Comparison of ENCODE assay signal across 8 cellular contexts in the genomic region with DNA sequence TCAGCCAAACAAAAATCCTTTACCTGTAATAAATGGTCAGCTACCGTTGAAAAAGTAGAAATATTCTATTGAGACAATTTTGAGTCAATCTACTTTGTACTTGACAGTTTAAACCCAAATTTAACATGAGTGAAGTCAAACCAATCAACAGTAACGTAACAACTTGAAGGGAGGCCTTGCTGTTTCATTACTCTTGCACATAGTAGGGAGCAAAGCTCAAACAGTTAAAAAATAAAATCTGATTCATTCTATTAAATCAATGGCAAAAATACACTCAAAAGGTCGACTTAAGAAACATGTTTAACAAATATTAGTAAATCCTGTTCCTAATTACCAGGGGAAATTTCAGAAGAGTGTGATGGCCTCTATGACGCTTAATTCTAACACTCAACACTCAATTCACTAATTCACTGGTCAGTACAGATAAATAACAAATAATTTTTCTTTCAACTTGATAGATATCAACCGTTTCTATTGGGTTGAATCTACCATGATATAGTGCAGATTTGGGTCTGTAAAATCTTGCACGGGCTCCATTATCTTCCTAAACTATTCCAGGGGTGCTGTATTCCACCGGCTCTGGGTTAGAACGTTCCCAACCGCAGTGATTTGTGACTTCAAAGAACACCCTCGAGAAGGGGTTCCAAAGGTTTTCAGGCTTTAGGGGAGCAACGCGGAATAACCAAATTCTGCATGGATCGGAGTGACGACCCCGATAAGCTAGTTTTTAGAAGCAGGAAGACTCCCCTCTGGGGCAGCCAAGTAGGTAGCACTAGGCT. TPM values are rescaled to one million over a fixed set of nuclear protein-coding genes. Genes with fewer than 3 reads are reported as not detected.
DNase-seq lines count a peak whose midpoint lies in the region; ATAC-seq and TF ChIP-seq lines count a peak whose summit lies in the region.

No MANE protein-coding gene starts in this region.

- H3F3A ChIP-seq in GM23338 (replicated peaks; ENCODE audit: low read depth) = peaks cover 10% of the 10 kb centered on the region; the same call in 1 of the 2 replicates

- 0 out of 2 replicates have a peak, but pooled peaks cover 3% of the 10 kb centered on the region for H4K20me1 ChIP-seq in GM23338 (replicated peaks; ENCODE audit: insufficient read depth)

- peak overlapping the region; percentile 86 for H3K9ac ChIP-seq in skeletal muscle satellite cell (ENCODE audit: low read depth, low read length)

- no peaks in the 10 kb centered on the region for H3K9me2 ChIP-seq in GM23338 (ENCODE audit: insufficient read depth)

- no peaks in the 10 kb centered on the region for H3K9me3 ChIP-seq in T-helper 17 cell (ENCODE audit: control insufficient read depth, low read length, poor library complexity, severe bottlenecking)
- no peaks in the 10 kb centered on the region for H3K9me3 ChIP-seq in skeletal muscle satellite cell (replicated peaks; ENCODE audit: low read length)

- no peak overlapping the region for H3K27ac Mint-ChIP-seq in GM23338
- peak overlapping the region; percentile 89 for H3K27ac Mint-ChIP-seq in T-helper 17 cell
- peak overlapping the region; percentile 86 for H3K27ac Mint-ChIP-seq in glutamatergic neuron (ENCODE audit: unreplicated experiment)

- ATAC-seq in GM23338 = no peak
- no peak for ATAC-seq in T-helper 17 cell
- ATAC-seq in GM21723 (IDR thresholded peaks at IDR 0.05; ENCODE audit: unreplicated experiment) = no peak
- no peak for ATAC-seq in GM21528 (IDR thresholded peaks at IDR 0.05; ENCODE audit: low FRiP score, unreplicated experiment)

- peaks cover 51% of the 10 kb centered on the region for H3K79me2 ChIP-seq in GM23338 (replicated peaks; ENCODE audit: insufficient read depth)

- TF ChIP-seq CTCF in GM23338 (conservative IDR thresholded peaks at IDR 0.05; ENCODE audit: low read depth in 2 of 2) = no peak
- TF ChIP-seq CTCF in glutamatergic neuron (IDR thresholded peaks at IDR 0.05; ENCODE audit: partially characterized antibody, unreplicated experiment) = no peak

- H3K36me3 ChIP-seq in GM23338 (ENCODE audit: insufficient read depth) (no peaks in the 10 kb centered on the region), skeletal muscle satellite cell (ENCODE audit: insufficient read depth, low read length) (no peaks in the 10 kb centered on the region)

- DNase-seq in GM23338 (ENCODE audit: low spot score) (no peak), T-helper 17 cell (no peak), glutamatergic neuron (no peak), NCI-H2081 (lab: John Stamatoyannopoulos, UW) (no peak)
- DNase-seq in effector CD8-positive, alpha-beta T cell (lab: John Stamatoyannopoulos, UW) = no peak

- H3K4me1 ChIP-seq in GM23338 (ENCODE audit: insufficient read depth) (peaks cover 34% of the 10 kb centered on the region), skeletal muscle satellite cell (ENCODE audit: control insufficient read depth, insufficient read depth, low read length) (peaks cover 13% of the 10 kb centered on the region)

- no peak overlapping the region for H3K27ac ChIP-seq in GM23338 (ENCODE audit: low read depth)

- no peaks in the 10 kb centered on the region for H3K36me3 Mint-ChIP-seq in GM23338 (ENCODE audit: low read depth)
- H3K36me3 Mint-ChIP-seq in T-helper 17 cell (ENCODE audit: low read depth) = peaks cover 6% of the 10 kb centered on the region
- H3K36me3 Mint-ChIP-seq in glutamatergic neuron (ENCODE audit: unreplicated experiment) = no peaks in the 10 kb centered on the region

- H3K4me3 Mint-ChIP-seq in GM23338 (peak overlapping the region; percentile 86), T-helper 17 cell (peak overlapping the region; percentile 86), glutamatergic neuron (ENCODE audit: unreplicated experiment) (peak overlapping the region; percentile 95)

- H3K27me3 ChIP-seq in GM23338 (ENCODE audit: insufficient read depth) (peaks cover 41% of the 10 kb centered on the region), skeletal muscle satellite cell (ENCODE audit: control insufficient read depth, insufficient read depth, low read length) (peaks cover 19% of the 10 kb centered on the region)

- H3K4me3 ChIP-seq in GM23338 (peak overlapping the region; percentile 79), skeletal muscle satellite cell (ENCODE audit: low read length) (peak overlapping the region; percentile 100)

- H3K27me3 Mint-ChIP-seq in GM23338 (ENCODE audit: insufficient read depth, low read depth, poor library complexity) = peaks cover 11% of the 10 kb centered on the region
- H3K27me3 Mint-ChIP-seq in T-helper 17 cell = peaks cover 9% of the 10 kb centered on the region
- H3K27me3 Mint-ChIP-seq in glutamatergic neuron (ENCODE audit: unreplicated experiment) = peaks cover 6% of the 10 kb centered on the region

- H3K4me2 ChIP-seq in GM23338 (peak overlapping the region; percentile 97), skeletal muscle satellite cell (ENCODE audit: low read length) (peak overlapping the region; percentile 98)

- peaks cover 35% of the 10 kb centered on the region for H3K4me1 Mint-ChIP-seq in GM23338
- peaks cover 27% of the 10 kb centered on the region for H3K4me1 Mint-ChIP-seq in T-helper 17 cell
- peaks cover 13% of the 10 kb centered on the region for H3K4me1 Mint-ChIP-seq in glutamatergic neuron (ENCODE audit: low read depth, unreplicated experiment)

- H3K9me3 Mint-ChIP-seq in GM23338 (no peaks in the 10 kb centered on the region), glutamatergic neuron (ENCODE audit: unreplicated experiment) (peaks cover 5% of the 10 kb centered on the region)

- peak overlapping the region; percentile 93 for H2AFZ ChIP-seq in GM23338

TF ChIP-seq in GM23338, 12 proteins besides CTCF, POLR2A, EP300 and RAD21:
- TF ChIP-seq STAT1 (IDR thresholded peaks at IDR 0.05; ENCODE audit: unreplicated experiment) (no peak), NANOG (IDR thresholded peaks at IDR 0.05; ENCODE audit: borderline replicate concordance) (no peak), CREB1 (CRISPR knock-in tag; IDR thresholded peaks at IDR 0.05; ENCODE audit: low read depth) (no peak), ZNF114 (CRISPR knock-in tag; IDR thresholded peaks at IDR 0.05) (no peak)

RNA-seq across cellular contexts. Expression of gene TARBP1, which starts 1.4 kb away (rescaled TPM):
- total RNA-seq in GM23338 (2014; rRNA removed; shearing (Covaris generic)) = 18.8 and 44.8 TPM in 2 replicates
- polyA plus RNA-seq in GM23338 (2016; fragmentation: Nextera tagmentation; extraction: Ambion mirVana) = 14.9 and 17.4 TPM in 2 replicates
- total RNA-seq in T-helper 17 cell = 10 to 100 TPM; 31.7 to 33.8 TPM
- total RNA-seq in glutamatergic neuron (ENCODE audit: unreplicated experiment) = 32.4 TPM
- total RNA-seq in skeletal muscle satellite cell (2012; rRNA removed) = 13.8 and 18.3 TPM in 2 replicates
